ENCODE assay signal across 8 cellular contexts in the genomic region with DNA sequence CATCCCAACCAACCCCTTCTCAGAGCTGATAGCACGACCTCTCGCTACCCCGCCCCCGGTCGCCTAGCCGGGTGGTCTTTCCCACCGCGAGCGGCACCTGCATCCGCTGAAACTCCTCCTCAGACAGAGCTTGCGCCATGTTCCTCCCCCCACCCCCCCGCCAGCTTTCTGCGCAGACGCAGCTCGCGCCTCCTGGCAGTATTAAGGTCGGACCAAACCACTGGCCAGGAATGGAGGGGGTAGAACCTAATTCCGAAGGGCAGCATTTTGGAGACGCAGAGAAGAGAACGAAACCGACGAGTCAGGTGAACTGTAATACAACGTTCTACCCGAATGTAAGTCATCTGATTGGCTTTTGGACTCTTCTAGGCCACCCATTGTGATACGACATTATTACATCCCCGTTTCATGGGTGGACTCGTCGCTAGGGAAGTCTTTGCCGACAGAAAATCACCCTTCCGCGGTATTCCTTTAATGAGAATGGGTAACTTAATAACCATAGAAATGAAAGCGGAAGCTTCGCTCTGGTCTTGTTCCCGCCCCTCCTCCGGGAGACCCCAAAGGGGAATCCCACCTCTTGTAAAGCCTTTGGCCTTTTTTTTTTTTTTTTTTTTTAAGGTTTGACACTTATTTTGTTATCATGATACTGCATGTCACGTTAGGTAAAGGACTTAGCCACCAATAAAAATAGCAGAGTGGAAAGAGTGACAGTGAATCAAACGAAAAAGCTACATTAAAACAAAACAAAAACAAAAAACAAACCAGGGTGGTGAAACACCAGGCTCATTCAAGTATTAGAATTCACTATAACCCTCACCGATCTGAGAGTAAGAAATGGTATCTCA. TPM values are rescaled to one million over a fixed set of nuclear protein-coding genes. Genes with fewer than 3 reads are reported as not detected.
A peak's percentile ranks its signal among the peaks of the same experiment; 100 is the strongest.
DNase-seq lines count a peak whose midpoint lies in the region; ATAC-seq and TF ChIP-seq lines count a peak whose summit lies in the region.

A gene with protein sequence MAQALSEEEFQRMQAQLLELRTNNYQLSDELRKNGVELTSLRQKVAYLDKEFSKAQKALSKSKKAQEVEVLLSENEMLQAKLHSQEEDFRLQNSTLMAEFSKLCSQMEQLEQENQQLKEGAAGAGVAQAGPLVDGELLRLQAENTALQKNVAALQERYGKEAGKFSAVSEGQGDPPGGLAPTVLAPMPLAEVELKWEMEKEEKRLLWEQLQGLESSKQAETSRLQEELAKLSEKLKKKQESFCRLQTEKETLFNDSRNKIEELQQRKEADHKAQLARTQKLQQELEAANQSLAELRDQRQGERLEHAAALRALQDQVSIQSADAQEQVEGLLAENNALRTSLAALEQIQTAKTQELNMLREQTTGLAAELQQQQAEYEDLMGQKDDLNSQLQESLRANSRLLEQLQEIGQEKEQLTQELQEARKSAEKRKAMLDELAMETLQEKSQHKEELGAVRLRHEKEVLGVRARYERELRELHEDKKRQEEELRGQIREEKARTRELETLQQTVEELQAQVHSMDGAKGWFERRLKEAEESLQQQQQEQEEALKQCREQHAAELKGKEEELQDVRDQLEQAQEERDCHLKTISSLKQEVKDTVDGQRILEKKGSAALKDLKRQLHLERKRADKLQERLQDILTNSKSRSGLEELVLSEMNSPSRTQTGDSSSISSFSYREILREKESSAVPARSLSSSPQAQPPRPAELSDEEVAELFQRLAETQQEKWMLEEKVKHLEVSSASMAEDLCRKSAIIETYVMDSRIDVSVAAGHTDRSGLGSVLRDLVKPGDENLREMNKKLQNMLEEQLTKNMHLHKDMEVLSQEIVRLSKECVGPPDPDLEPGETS (minus strand): TSS at position 174 of the 845 bp plus-strand sequence. CDS start 35 bp downstream, at position 139.

- H3K36me3 Mint-ChIP-seq in activated naive CD4-positive, alpha-beta T cell treated with anti-CD3 and anti-CD28 coated beads, Interleukin-2, amount 50 U/mL, for 72 hours: peaks cover 19 to 22% of the 10 kb centered on the region in 2 donors

- no peaks in the 10 kb centered on the region for H3K9me3 Mint-ChIP-seq in activated naive CD4-positive, alpha-beta T cell treated with anti-CD3 and anti-CD28 coated beads, Interleukin-2, amount 50 U/mL, for 72 hours

- TF ChIP-seq CTCF in HFF-Myc (IDR thresholded peaks at IDR 0.05; ENCODE audit: low read depth, low read length, missing control alignments): no peak
- no peak for TF ChIP-seq CTCF in osteoblast (IDR thresholded peaks at IDR 0.05; ENCODE audit: extremely low read depth, low read depth, low read length)
- TF ChIP-seq CTCF in thoracic aorta (IDR thresholded peaks at IDR 0.05): no peak

- ATAC-seq in activated naive CD4-positive, alpha-beta T cell treated with anti-CD3 and anti-CD28 coated beads, Interleukin-2, amount 50 U/mL, for 72 hours: peak; percentile 71 to 80
- peak; percentile 89 for ATAC-seq in thoracic aorta (ENCODE audit: insufficient number of reproducible peaks, low FRiP score, low read depth)

- peaks cover 9% of the 10 kb centered on the region for H3K36me3 ChIP-seq in osteoblast (ENCODE audit: insufficient read depth, low read length)
- no peaks in the 10 kb centered on the region for H3K36me3 ChIP-seq in thoracic aorta

- DNase-seq in GM04503 (ENCODE audit: low read depth) (peak; percentile 30), HFF-Myc (ENCODE audit: extremely low read depth, low read depth) (peak; percentile 61), NCI-H1048 (lab: John Stamatoyannopoulos, UW) (peak; percentile 2), SKM-1 (lab: John Stamatoyannopoulos, UW; ENCODE audit: unreplicated experiment) (peak; percentile 49), glomerular visceral epithelial cell (ENCODE audit: extremely low spot score) (peak; percentile 83), osteoblast (ENCODE audit: insufficient read length, low spot score, missing footprints) (peak; percentile 90), thoracic aorta (ENCODE audit: low spot score) (peak; percentile 5)
- DNase-seq in activated naive CD4-positive, alpha-beta T cell treated with anti-CD3 and anti-CD28 coated beads, Interleukin-2, amount 50 U/mL, for 72 hours (ENCODE audit: low spot score in 2 of 2): peak; percentile 65 to 80

- H3K27ac Mint-ChIP-seq in activated naive CD4-positive, alpha-beta T cell treated with anti-CD3 and anti-CD28 coated beads, Interleukin-2, amount 50 U/mL, for 72 hours: peak within 1 kb of the TSS; percentile 98

- no peaks in the 10 kb centered on the region for H3K4me1 ChIP-seq in osteoblast (ENCODE audit: insufficient read depth, low read length)
- peaks cover 0 to 8% of the 10 kb centered on the region in 2 donors for H3K4me1 ChIP-seq in thoracic aorta (ENCODE audit: control insufficient read depth in 1 of 2, low read depth in 2 of 2)

- H3K79me2 ChIP-seq in osteoblast (ENCODE audit: insufficient read depth, low read length): peaks cover 12% of the 10 kb centered on the region

- H3K4me3 ChIP-seq in HFF-Myc (replicated peaks; ENCODE audit: low read depth, low read length): peak within 1 kb of the TSS; percentile 74
- peak within 1 kb of the TSS; percentile 86 for H3K4me3 ChIP-seq in osteoblast (ENCODE audit: insufficient read depth, low read length)
- H3K4me3 ChIP-seq in thoracic aorta: peak within 1 kb of the TSS; percentile 81

- H3K27me3 ChIP-seq in osteoblast (ENCODE audit: insufficient read depth, low read length): no peaks in the 10 kb centered on the region
- no peaks in the 10 kb centered on the region for H3K27me3 ChIP-seq in thoracic aorta (replicated peaks; ENCODE audit: insufficient read depth)

- H3K9me3 ChIP-seq in osteoblast (ENCODE audit: low read depth, low read length) (no peaks in the 10 kb centered on the region), thoracic aorta (no peaks in the 10 kb centered on the region)

- H2AFZ ChIP-seq in osteoblast (ENCODE audit: low read length): peak within 1 kb of the TSS; percentile 92

- peaks cover 7% of the 10 kb centered on the region for H4K20me1 ChIP-seq in osteoblast (ENCODE audit: insufficient read depth, low read length)

- H3K4me2 ChIP-seq in osteoblast (ENCODE audit: insufficient read depth, low read length): peak within 1 kb of the TSS; percentile 89

- H3K27ac ChIP-seq in osteoblast (ENCODE audit: low read depth, low read length) (peak within 1 kb of the TSS; percentile 98), thoracic aorta (peak within 1 kb of the TSS; percentile 63 to 71)

RNA-seq across cellular contexts. Expression of the gene that starts here (rescaled TPM):
- 100 to 1,000 TPM in 1 of 2 donors, 10 to 100 TPM in 1; 92.3 to 140 TPM for total RNA-seq in activated naive CD4-positive, alpha-beta T cell treated with anti-CD3 and anti-CD28 coated beads, Interleukin-2, amount 50 U/mL, for 72 hours
- total RNA-seq in osteoblast (14.4 and 15.6 TPM in 2 replicates), thoracic aorta (10 to 100 TPM; 29.8 to 36.6 TPM)

Comparison
In these comparisons a context has a peak if more than half of its experiments do, and no peak if none do; other contexts are left out.
1. Peak in every context shown above with its lines: DNase-seq, ATAC-seq, H3K4me3 ChIP-seq and H3K27ac ChIP-seq.
2. DNase-seq: peak in every context shown above with its lines; median percentile 90 in osteoblast; 83 in glomerular visceral epithelial cell; 72 in activated naive CD4-positive, alpha-beta T cell treated with anti-CD3 and anti-CD28 coated beads, Interleukin-2, amount 50 U/mL, for 72 hours; 61 in HFF-Myc; 49 in SKM-1; 30 in GM04503; 5 in thoracic aorta; 2 in NCI-H1048.